Comparison of ENCODE assay signal across 10 cellular contexts in the genomic region with DNA sequence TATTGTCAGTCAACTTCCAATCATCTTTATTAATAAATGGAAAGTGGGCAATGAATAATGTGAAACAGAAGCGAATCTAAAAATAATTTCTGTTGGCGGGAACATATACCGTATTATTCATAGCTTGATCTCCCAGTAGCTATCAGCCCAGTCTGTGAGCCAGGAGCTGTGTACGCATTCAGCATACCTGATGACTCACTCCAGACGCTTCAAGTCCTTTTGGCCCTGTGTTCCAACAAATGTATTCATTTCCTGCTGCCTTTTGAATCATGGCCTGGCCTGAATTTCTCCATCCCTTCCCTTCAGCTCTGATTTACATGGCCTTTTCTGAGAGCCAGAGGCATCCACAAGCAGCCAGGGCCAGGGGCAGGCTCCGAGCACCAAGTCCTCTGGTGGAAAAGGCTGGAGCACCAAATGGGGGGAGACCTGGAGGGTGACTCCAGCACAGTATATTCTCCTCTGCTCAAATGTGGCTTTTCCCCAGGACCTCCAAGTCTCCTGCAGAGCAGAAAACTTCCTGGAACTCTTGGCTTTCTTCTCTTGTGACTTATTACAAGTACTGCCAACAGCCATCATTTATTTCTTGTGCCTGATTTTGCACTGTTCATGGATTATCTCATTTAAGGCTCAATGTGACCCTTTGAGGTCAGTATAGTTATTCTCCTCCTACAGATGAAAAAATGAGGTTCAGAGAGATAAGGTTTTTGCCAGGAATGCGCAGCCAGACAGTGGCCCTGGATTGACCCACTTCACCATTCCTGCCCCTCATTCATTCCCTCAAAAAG.
DNase-seq lines count a peak whose midpoint lies in the region; ATAC-seq, FAIRE-seq and TF ChIP-seq lines count a peak whose summit lies in the region.
"Had no signal": no experiment of that assay in that cellular context is flagged by ENCODE, and none has a peak within 500 bp of the region (broad histone marks: within the 10 kb centered on the region; RNA-seq: fewer than 3 reads in every experiment).

No MANE protein-coding gene starts in this region.

- FAIRE-seq in GM19239 (lab: Jason Lieb, UNC), result no peak

- no peaks in the 10 kb centered on the region for H3K9me3 Mint-ChIP-seq in T-helper 2 cell treated with Interferon-gamma antibody and Interleukin-4, amounts not matched to agents 5 μg/mL and 100 μg/mL, for 36 hours

- no peak for ATAC-seq in HG03095 (IDR thresholded peaks at IDR 0.05; ENCODE audit: unreplicated experiment)

- no peak overlapping the region for H3K27ac Mint-ChIP-seq in T-helper 2 cell treated with Interferon-gamma antibody and Interleukin-4, amounts not matched to agents 5 μg/mL and 100 μg/mL, for 36 hours

- H3K9me3 ChIP-seq in iPS-15b (ENCODE audit: control insufficient read depth, insufficient read depth, low read length), result no peaks in the 10 kb centered on the region

- no peak for TF ChIP-seq CTCF in HFF-Myc (IDR thresholded peaks at IDR 0.05; ENCODE audit: low read depth, low read length, missing control alignments)

- peaks cover 13% of the 10 kb centered on the region for H3K4me1 ChIP-seq in iPS-15b (ENCODE audit: control insufficient read depth, insufficient read depth, low read length)

- no peaks in the 10 kb centered on the region for H3K4me1 Mint-ChIP-seq in T-helper 2 cell treated with Interferon-gamma antibody and Interleukin-4, amounts not matched to agents 5 μg/mL and 100 μg/mL, for 36 hours (ENCODE audit: low read depth)

- peak; percentile 88 for DNase-seq in HFF-Myc (ENCODE audit: extremely low read depth, low read depth)
- peak; percentile 91 for DNase-seq in amniotic epithelial cell (ENCODE audit: low read depth)
- DNase-seq in smooth muscle cell of the brain vasculature (ENCODE audit: low read depth, low spot score), result peak; percentile 72
- no peak for DNase-seq in GM19239 (ENCODE audit: insufficient read length, low spot score)
- no peak for DNase-seq in T-helper 2 cell treated with Interferon-gamma antibody and Interleukin-4, amounts not matched to agents 5 μg/mL and 100 μg/mL, for 36 hours (ENCODE audit: low spot score)
- DNase-seq: effector CD4-positive, alpha-beta T cell; NCI-H524 treated with DMSO at 0.1 percent for 48 hours; posterior cingulate gyrus had no signal

- H3K27me3 Mint-ChIP-seq in T-helper 2 cell treated with Interferon-gamma antibody and Interleukin-4, amounts not matched to agents 5 μg/mL and 100 μg/mL, for 36 hours (ENCODE audit: low read depth), result no peaks in the 10 kb centered on the region

- H3K4me3 Mint-ChIP-seq in T-helper 2 cell treated with Interferon-gamma antibody and Interleukin-4, amounts not matched to agents 5 μg/mL and 100 μg/mL, for 36 hours, result no peak overlapping the region

- no peaks in the 10 kb centered on the region for H3K36me3 ChIP-seq in iPS-15b (ENCODE audit: control insufficient read depth, insufficient read depth, low read length)

- H3K36me3 Mint-ChIP-seq in T-helper 2 cell treated with Interferon-gamma antibody and Interleukin-4, amounts not matched to agents 5 μg/mL and 100 μg/mL, for 36 hours (ENCODE audit: low read depth), result no peaks in the 10 kb centered on the region

- H3K9ac ChIP-seq in iPS-15b (ENCODE audit: low read depth, low read length), result peak overlapping the region; percentile 39

- H3K4me3 ChIP-seq in HFF-Myc (replicated peaks; ENCODE audit: low read depth, low read length), result no peak overlapping the region
- no peak overlapping the region for H3K4me3 ChIP-seq in iPS-15b (ENCODE audit: low read depth, low read length)

- no peaks in the 10 kb centered on the region for H3K27me3 ChIP-seq in iPS-15b (ENCODE audit: control insufficient read depth, insufficient read depth, low read length)

Comparison
In these comparisons a context has a peak if more than half of its experiments do, and no peak if none do; other contexts are left out.
1. DNase-seq: peak in HFF-Myc (single experiment), amniotic epithelial cell (single experiment) and smooth muscle cell of the brain vasculature (single experiment); none in GM19239 (single experiment) and T-helper 2 cell treated with Interferon-gamma antibody and Interleukin-4, amounts not matched to agents 5 μg/mL and 100 μg/mL, for 36 hours (single experiment).